ENCODE assay signal across 24 cellular contexts in the genomic region with DNA sequence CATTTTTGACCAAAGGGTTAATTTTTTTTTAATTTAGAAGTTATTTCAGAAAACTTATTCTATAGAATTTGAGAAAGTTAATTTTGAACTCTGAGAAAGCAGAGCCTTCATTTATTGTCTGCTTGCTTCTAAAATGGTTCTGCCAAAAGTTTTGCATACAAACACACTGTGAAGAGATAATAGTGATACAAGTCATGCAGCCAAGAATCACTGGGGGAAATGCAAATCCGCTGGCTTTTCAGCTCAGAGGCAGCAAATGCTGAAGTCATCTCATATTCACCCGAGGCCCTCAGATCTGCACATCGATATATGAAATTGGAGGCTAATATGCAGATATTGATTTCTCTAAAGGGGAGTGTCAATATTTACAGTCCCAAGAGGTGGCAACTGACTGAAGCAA.
DNase-seq lines count a peak whose midpoint lies in the region; ATAC-seq lines count a peak whose summit lies in the region.
"Had no signal": no experiment of that assay in that cellular context is flagged by ENCODE, and none has a peak within 500 bp of the region (broad histone marks: within the 10 kb centered on the region; RNA-seq: fewer than 3 reads in every experiment).

No MANE protein-coding gene starts in this region.

- H3K27me3 ChIP-seq in mesendoderm (ENCODE audit: insufficient read depth, low read length, poor library complexity), result no peaks in the 10 kb centered on the region
- H3K27me3 ChIP-seq: BLaER1 treated with 17β-estradiol and CSF1 and Interleukin-3, amounts not matched to agents 10 nM and 100 nM had no signal

- H2BK120ac ChIP-seq in mesendoderm (ENCODE audit: low read depth, low read length), result no peak overlapping the region

- no peak overlapping the region for H3K18ac ChIP-seq in mesendoderm (ENCODE audit: low read length)

- no peak overlapping the region for H4K5ac ChIP-seq in mesendoderm (ENCODE audit: low read length)

- no peaks in the 10 kb centered on the region for H3K4me1 ChIP-seq in mesendoderm (ENCODE audit: control insufficient read depth, low read depth, low read length)
- H3K4me1 ChIP-seq: A549 had no signal

- H3K56ac ChIP-seq in mesendoderm (ENCODE audit: low read length), result no peak overlapping the region

- H4K8ac ChIP-seq in mesendoderm (ENCODE audit: low read depth, low read length), result no peak overlapping the region

- ATAC-seq in GM18861 (IDR thresholded peaks at IDR 0.05; ENCODE audit: unreplicated experiment) (peak; percentile 48), HG02678 (IDR thresholded peaks at IDR 0.05; ENCODE audit: unreplicated experiment) (peak; percentile 57), HG03469 (IDR thresholded peaks at IDR 0.05; ENCODE audit: unreplicated experiment) (peak; percentile 47), HG03378 (IDR thresholded peaks at IDR 0.05; ENCODE audit: unreplicated experiment) (no peak), GM21381 (IDR thresholded peaks at IDR 0.05; ENCODE audit: unreplicated experiment) (no peak)
- ATAC-seq: A549, HCT116, HepG2, Panc1, T-cell had no signal

- DNase-seq in mesendoderm (peak; percentile 12), cerebellar nuclear complex (lab: John Stamatoyannopoulos, UW) (no peak)
- DNase-seq: AML-193; CD4-positive, alpha-beta T cell; Kasumi-1; NCI-H1105 treated with DMSO at 0.1 percent for 48 hours; NCI-H146; NCI-H1930; NCI-H2107; NCI-H524; NCI-H82; SHP77; T-cell had no signal

- H3K27ac ChIP-seq in mesendoderm (ENCODE audit: low read depth, low read length), result no peak overlapping the region
- H3K27ac ChIP-seq: A549; BLaER1 treated with 17β-estradiol and CSF1 and Interleukin-3, amounts not matched to agents 10 nM and 100 nM; RWPE1 had no signal

- no peaks in the 10 kb centered on the region for H3K79me1 ChIP-seq in mesendoderm (ENCODE audit: low read length)

- no peak overlapping the region for H3K4ac ChIP-seq in mesendoderm (ENCODE audit: low read depth, low read length)

- no peaks in the 10 kb centered on the region for H3K79me2 ChIP-seq in mesendoderm (ENCODE audit: control insufficient read depth, insufficient read depth, low read length)

- no peak overlapping the region for H2AK5ac ChIP-seq in mesendoderm (ENCODE audit: low read length)

- H3K4me3 ChIP-seq in mesendoderm (ENCODE audit: low read length), result no peak overlapping the region
- H3K4me3 ChIP-seq: A549; BLaER1 treated with 17β-estradiol and CSF1 and Interleukin-3, amounts not matched to agents 10 nM and 100 nM had no signal

- H3K9ac ChIP-seq in mesendoderm (ENCODE audit: low read length), result no peak overlapping the region
- H3K9ac ChIP-seq: BLaER1 treated with 17β-estradiol and CSF1 and Interleukin-3, amounts not matched to agents 10 nM and 100 nM had no signal

- H2BK15ac ChIP-seq in mesendoderm (replicated peaks; ENCODE audit: low read depth), result no peak overlapping the region

- WGBS in mesendoderm (ENCODE audit: extremely low coverage, insufficient coverage, low lambda C conversion rate), result no CpG with 5 or more reads among the region's 3 CpGs

- H3K36me3 ChIP-seq in mesendoderm (ENCODE audit: control insufficient read depth, insufficient read depth, low read length), result no peaks in the 10 kb centered on the region
- H3K36me3 ChIP-seq: BLaER1 treated with 17β-estradiol and CSF1 and Interleukin-3, amounts not matched to agents 10 nM and 100 nM had no signal

- no peak overlapping the region for H2BK5ac ChIP-seq in mesendoderm (ENCODE audit: low read length)

- H3K23ac ChIP-seq in mesendoderm (ENCODE audit: low read length), result no peak overlapping the region

- H3K4me2 ChIP-seq in mesendoderm (ENCODE audit: low read length), result no peak overlapping the region
- H3K4me2 ChIP-seq: A549; BLaER1 treated with 17β-estradiol and CSF1 and Interleukin-3, amounts not matched to agents 10 nM and 100 nM had no signal

Comparison
In these comparisons a context has a peak if more than half of its experiments do, and no peak if none do; other contexts are left out.
1. ATAC-seq: peak in GM18861 (single experiment), HG02678 (single experiment) and HG03469 (single experiment); none in HG03378 (single experiment) and GM21381 (single experiment).